In genomic region chr1:84020151-84020550, GRCh38 we compare ENCODE assay signal across 1 cellular context.
TF ChIP-seq lines count a peak whose summit lies in the region.

No MANE protein-coding gene starts in this region.

TF ChIP-seq in K562, 482 proteins besides CTCF, POLR2A, EP300 and RAD21 (continued from another document):
- TF ChIP-seq RCOR1 (IDR thresholded peaks at IDR 0.05; ENCODE audit: borderline replicate concordance in 1 of 2, low read depth in 2 of 2, low read length in 2 of 2) (peak in 1 of 2 experiments; percentile 41; a peak in 1 of 4 replicates), SP1 (CRISPR knock-in tag; IDR thresholded peaks at IDR 0.05) (no peak), SIX5 (IDR thresholded peaks at IDR 0.05; ENCODE audit: borderline replicate concordance in 1 of 2, insufficient read depth in 1 of 2, low read depth in 1 of 2, low read length in 2 of 2) (no peak), ZSCAN32 (CRISPR knock-in tag; IDR thresholded peaks at IDR 0.05) (no peak), GTF3C2 (IDR thresholded peaks at IDR 0.05; ENCODE audit: borderline replicate concordance, extremely low read depth, insufficient read length) (no peak), ZFP91 (CRISPR knock-in tag; IDR thresholded peaks at IDR 0.05) (no peak), ELK3 (CRISPR knock-in tag; IDR thresholded peaks at IDR 0.05) (no peak), JUND (IDR thresholded peaks at IDR 0.05; ENCODE audit: borderline replicate concordance, low read depth, low read length) (no peak), JUND (tag; IDR thresholded peaks at IDR 0.05; ENCODE audit: borderline replicate concordance, low read depth, low read length) (peak; percentile 26; the same call in 1 of the 3 replicates), PBX2 (CRISPR knock-in tag; IDR thresholded peaks at IDR 0.05; ENCODE audit: low read depth) (no peak), PBX2 (tag; conservative IDR thresholded peaks at IDR 0.05; ENCODE audit: low read depth) (peak; percentile 96), STAT6 (CRISPR knock-in tag; IDR thresholded peaks at IDR 0.05) (no peak), CBX1 (IDR thresholded peaks at IDR 0.05; ENCODE audit: low read depth) (no peak), CBFA2T3 (IDR thresholded peaks at IDR 0.05) (peak; percentile 63; the same call in 1 of the 2 replicates), ZNF3 (CRISPR knock-in tag; IDR thresholded peaks at IDR 0.05) (no peak), ZNF175 (CRISPR knock-in tag; IDR thresholded peaks at IDR 0.05; ENCODE audit: low read depth) (no peak), ZNF232 (CRISPR knock-in tag; IDR thresholded peaks at IDR 0.05) (no peak), ZNF224 (CRISPR knock-in tag; IDR thresholded peaks at IDR 0.05) (no peak), CGGBP1 (CRISPR knock-in tag; IDR thresholded peaks at IDR 0.05) (no peak), TCF3 (CRISPR knock-in tag; IDR thresholded peaks at IDR 0.05) (peak; percentile 12; the same call in 1 of the 2 replicates), E4F1 (CRISPR knock-in tag; IDR thresholded peaks at IDR 0.05; ENCODE audit: borderline replicate concordance) (no peak), TARDBP (IDR thresholded peaks at IDR 0.05) (no peak), TFE3 (CRISPR knock-in tag; IDR thresholded peaks at IDR 0.05) (no peak), TFAM (CRISPR knock-in tag; conservative IDR thresholded peaks at IDR 0.05) (no peak), HDAC2 (IDR thresholded peaks at IDR 0.05) (no peak), ZNF780A (CRISPR knock-in tag; IDR thresholded peaks at IDR 0.05) (no peak), ARID1B (IDR thresholded peaks at IDR 0.05) (peak; percentile 22; the same call in 1 of the 2 replicates), ZNF347 (CRISPR knock-in tag; IDR thresholded peaks at IDR 0.05; ENCODE audit: low read depth) (no peak), NR2C2 (CRISPR knock-in tag; IDR thresholded peaks at IDR 0.05) (no peak), NR2C2 (tag; IDR thresholded peaks at IDR 0.05) (peak; percentile 54), NFE2 (IDR thresholded peaks at IDR 0.05; ENCODE audit: low read depth) (no peak), SNIP1 (IDR thresholded peaks at IDR 0.05; ENCODE audit: low read depth) (no peak), ZNF644 (tag; IDR thresholded peaks at IDR 0.05; ENCODE audit: low read depth) (0 out of 2 replicates have a peak, but pooled peaks have one; percentile 21), KDM1A (IDR thresholded peaks at IDR 0.05) (peak; percentile 62 to 78), JUN (IDR thresholded peaks at IDR 0.05; ENCODE audit: borderline replicate concordance, low read depth, low read length) (no peak), JUN (CRISPR knock-in tag; IDR thresholded peaks at IDR 0.05; ENCODE audit: borderline replicate concordance) (no peak), USF2 (CRISPR knock-in tag; IDR thresholded peaks at IDR 0.05) (no peak), LEF1 (IDR thresholded peaks at IDR 0.05) (no peak), MEIS2 (IDR thresholded peaks at IDR 0.05; ENCODE audit: partially characterized antibody) (peak; percentile 93), NFYB (IDR thresholded peaks at IDR 0.05; ENCODE audit: extremely low read depth, insufficient read length) (no peak), ZBTB7A (IDR thresholded peaks at IDR 0.05; ENCODE audit: borderline replicate concordance, control insufficient read depth, low read depth, low read length) (no peak), E2F6 (IDR thresholded peaks at IDR 0.05; ENCODE audit: borderline replicate concordance in 1 of 2, extremely low read depth in 1 of 2, insufficient read depth in 1 of 2, insufficient read length in 1 of 2, low read depth in 1 of 2, low read length in 1 of 2, poor library complexity in 1 of 2, severe bottlenecking in 1 of 2) (no peak), CBX2 (IDR thresholded peaks at IDR 0.05; ENCODE audit: insufficient read depth, low read length, poor library complexity, severe bottlenecking) (no peak), ZNF134 (CRISPR knock-in tag; conservative IDR thresholded peaks at IDR 0.05) (no peak), CXXC5 (CRISPR knock-in tag; IDR thresholded peaks at IDR 0.05) (0 out of 2 replicates have a peak, but pooled peaks have one; percentile 21), ZNF551 (CRISPR knock-in tag; IDR thresholded peaks at IDR 0.05) (no peak)
